In genomic region chr1:52424238-52424637, GRCh38 we compare ENCODE assay signal across 9 cellular contexts. TPM values are rescaled to one million over a fixed set of nuclear protein-coding genes. Genes with fewer than 3 reads are reported as not detected.
DNase-seq lines count a peak whose midpoint lies in the region; ATAC-seq and TF ChIP-seq lines count a peak whose summit lies in the region.
"Had no signal": no experiment of that assay in that cellular context is flagged by ENCODE, and none has a peak within 500 bp of the region (broad histone marks: within the 10 kb centered on the region; RNA-seq: fewer than 3 reads in every experiment).

No MANE protein-coding gene starts in this region.

- H2AFZ ChIP-seq in PC-3 (ENCODE audit: low read length), result no peak overlapping the region

- DNase-seq in activated CD4-positive, alpha-beta T cell treated with anti-CD3 and anti-CD28 coated beads for 36 hours, result peak; percentile 22
- DNase-seq in activated CD4-positive, alpha-beta T cell treated with anti-CD3 and anti-CD28 coated beads for 48 hours, result no peak
- DNase-seq in PC-3, result no peak
- peak; percentile 42 for DNase-seq in activated naive CD4-positive, alpha-beta T cell treated with anti-CD3 and anti-CD28 coated beads, Interleukin-2, amount 10 ng/mL, durations not matched to agents 7 days and 5 days
- no peak for DNase-seq in natural killer cell treated with Interleukin-12 subunit alpha and Interleukin-12 subunit beta and Interleukin-15 and Interleukin-18, amount 100 ng/mL, for 72 hours (ENCODE audit: low spot score)
- no peak for DNase-seq in body of pancreas
- no peak for DNase-seq in ovary
- DNase-seq: NCI-H226 had no signal

- H3F3A ChIP-seq in PC-3 (ENCODE audit: low read length, unreplicated experiment), result no peaks in the 10 kb centered on the region

- no peak overlapping the region for H3K4me2 ChIP-seq in PC-3 (ENCODE audit: low read length)

- TF ChIP-seq POLR2A in body of pancreas (IDR thresholded peaks at IDR 0.05) (no peak), ovary (IDR thresholded peaks at IDR 0.05) (no peak)

- H3K4me1 Mint-ChIP-seq in activated CD4-positive, alpha-beta T cell treated with anti-CD3 and anti-CD28 coated beads for 36 hours, result peaks cover 46% of the 10 kb centered on the region
- peaks cover 54% of the 10 kb centered on the region for H3K4me1 Mint-ChIP-seq in activated naive CD4-positive, alpha-beta T cell treated with anti-CD3 and anti-CD28 coated beads, Interleukin-2, amount 10 ng/mL, durations not matched to agents 7 days and 5 days
- peaks cover 21 to 26% of the 10 kb centered on the region in 2 donors for H3K4me1 Mint-ChIP-seq in natural killer cell treated with Interleukin-12 subunit alpha and Interleukin-12 subunit beta and Interleukin-15 and Interleukin-18, amount 100 ng/mL, for 72 hours (ENCODE audit: low read depth in 2 of 2)

- H3K27me3 ChIP-seq in PC-3 (ENCODE audit: low read length) (no peaks in the 10 kb centered on the region), body of pancreas (no peaks in the 10 kb centered on the region), ovary (no peaks in the 10 kb centered on the region)

- H3K9me3 ChIP-seq in PC-3 (ENCODE audit: low read length) (no peaks in the 10 kb centered on the region), body of pancreas (no peaks in the 10 kb centered on the region), ovary (no peaks in the 10 kb centered on the region)

- peaks cover 42% of the 10 kb centered on the region for H3K36me3 Mint-ChIP-seq in activated CD4-positive, alpha-beta T cell treated with anti-CD3 and anti-CD28 coated beads for 36 hours (ENCODE audit: low read depth)
- H3K36me3 Mint-ChIP-seq in activated naive CD4-positive, alpha-beta T cell treated with anti-CD3 and anti-CD28 coated beads, Interleukin-2, amount 10 ng/mL, durations not matched to agents 7 days and 5 days, result peaks cover 60% of the 10 kb centered on the region
- peaks cover 8% of the 10 kb centered on the region for H3K36me3 Mint-ChIP-seq in natural killer cell treated with Interleukin-12 subunit alpha and Interleukin-12 subunit beta and Interleukin-15 and Interleukin-18, amount 100 ng/mL, for 72 hours

- POLR2A ChIA-PET in activated CD4-positive, alpha-beta T cell treated with anti-CD3 and anti-CD28 coated beads for 36 hours (lab: Charles Lee), result interaction anchor here (0.6 to 1.2 kb wide), 3 partner anchors 20 to 180 kb away, joined by 3 read pairs; partner anchors contain the start of genes ORC1 and PRPF38A
- POLR2A ChIA-PET in PC-3 (lab: Charles Lee; ENCODE audit: unreplicated experiment), result no interaction called here

- H3K4me1 ChIP-seq in PC-3 (ENCODE audit: insufficient read depth, low read length), result peaks cover 14% of the 10 kb centered on the region; the same call in 1 of the 2 replicates
- H3K4me1 ChIP-seq in body of pancreas, result no peaks in the 10 kb centered on the region
- no peaks in the 10 kb centered on the region for H3K4me1 ChIP-seq in ovary (ENCODE audit: insufficient read depth)

- intact Hi-C loops in activated CD4-positive, alpha-beta T cell treated with anti-CD3 and anti-CD28 coated beads for 36 hours (cut with DNase I, micrococcal nuclease), result loop anchor here in 1 of 2 experiments (2.0 to 5.0 kb wide), 2 partner anchors 129 to 263 kb away; partner anchors contain the start of gene TUT4
- intact Hi-C loops in PC-3 (cut with micrococcal nuclease), result no loop called here
- intact Hi-C loops in body of pancreas (cut with DNase I), result no loop called here
- intact Hi-C loops in ovary (cut with DNase I), result no loop called here

- H3K9ac ChIP-seq in PC-3 (ENCODE audit: low read length), result no peak overlapping the region

- CTCF ChIA-PET in activated CD4-positive, alpha-beta T cell treated with anti-CD3 and anti-CD28 coated beads for 36 hours (lab: Charles Lee), result interaction anchor here (1.2 to 1.6 kb wide), 5 partner anchors 10 to 262 kb away, joined by 3 to 9 read pairs (median 6); partner anchors contain the start of genes ORC1 and PRPF38A
- CTCF ChIA-PET in PC-3 (lab: Charles Lee), result interaction anchor here (0.5 kb wide), 1 partner anchor 631 kb away, joined by 5 read pairs; no protein-coding TSS in a partner anchor
- CTCF ChIA-PET in activated naive CD4-positive, alpha-beta T cell treated with anti-CD3 and anti-CD28 coated beads, Interleukin-2, amount 10 ng/mL, durations not matched to agents 7 days and 5 days (lab: Charles Lee), result interaction anchor here (1.0 to 2.4 kb wide), 5 partner anchors 19 to 243 kb away, joined by 3 to 13 read pairs (median 4); partner anchors contain the start of genes ORC1 and PRPF38A

- H3K4me3 ChIP-seq in PC-3 (ENCODE audit: low read length), result no peak overlapping the region
- no peak overlapping the region for H3K4me3 ChIP-seq in body of pancreas
- no peak overlapping the region for H3K4me3 ChIP-seq in ovary

- no peak for TF ChIP-seq EP300 in ovary (IDR thresholded peaks at IDR 0.05)

- peak; percentile 89 for ATAC-seq in activated CD4-positive, alpha-beta T cell treated with anti-CD3 and anti-CD28 coated beads for 36 hours
- ATAC-seq in PC-3 (peak; percentile 22; the same call in 1 of the 2 replicates), GM19455 (IDR thresholded peaks at IDR 0.05; ENCODE audit: unreplicated experiment) (no peak), body of pancreas (no peak)
- ATAC-seq in natural killer cell treated with Interleukin-12 subunit alpha and Interleukin-12 subunit beta and Interleukin-15 and Interleukin-18, amount 100 ng/mL, for 72 hours, result peak; percentile 86 to 92

- no peaks in the 10 kb centered on the region for H3K27me3 Mint-ChIP-seq in activated CD4-positive, alpha-beta T cell treated with anti-CD3 and anti-CD28 coated beads for 36 hours
- no peaks in the 10 kb centered on the region for H3K27me3 Mint-ChIP-seq in activated naive CD4-positive, alpha-beta T cell treated with anti-CD3 and anti-CD28 coated beads, Interleukin-2, amount 10 ng/mL, durations not matched to agents 7 days and 5 days
- H3K27me3 Mint-ChIP-seq in natural killer cell treated with Interleukin-12 subunit alpha and Interleukin-12 subunit beta and Interleukin-15 and Interleukin-18, amount 100 ng/mL, for 72 hours, result no peaks in the 10 kb centered on the region

- no peaks in the 10 kb centered on the region for H3K9me3 Mint-ChIP-seq in activated CD4-positive, alpha-beta T cell treated with anti-CD3 and anti-CD28 coated beads for 36 hours (ENCODE audit: low read depth)
- peaks cover 3% of the 10 kb centered on the region for H3K9me3 Mint-ChIP-seq in activated naive CD4-positive, alpha-beta T cell treated with anti-CD3 and anti-CD28 coated beads, Interleukin-2, amount 10 ng/mL, durations not matched to agents 7 days and 5 days
- H3K9me3 Mint-ChIP-seq in natural killer cell treated with Interleukin-12 subunit alpha and Interleukin-12 subunit beta and Interleukin-15 and Interleukin-18, amount 100 ng/mL, for 72 hours, result no peaks in the 10 kb centered on the region

- H3K27ac ChIP-seq in PC-3 (ENCODE audit: low read length) (no peak overlapping the region), body of pancreas (no peak overlapping the region), ovary (no peak overlapping the region)

- H3K4me3 Mint-ChIP-seq in activated CD4-positive, alpha-beta T cell treated with anti-CD3 and anti-CD28 coated beads for 36 hours, result peak overlapping the region; percentile 47
- H3K4me3 Mint-ChIP-seq in activated naive CD4-positive, alpha-beta T cell treated with anti-CD3 and anti-CD28 coated beads, Interleukin-2, amount 10 ng/mL, durations not matched to agents 7 days and 5 days, result peak overlapping the region; percentile 39
- H3K4me3 Mint-ChIP-seq in natural killer cell treated with Interleukin-12 subunit alpha and Interleukin-12 subunit beta and Interleukin-15 and Interleukin-18, amount 100 ng/mL, for 72 hours, result peak overlapping the region; percentile 53

- TF ChIP-seq CTCF in PC-3 (conservative IDR thresholded peaks at IDR 0.05; ENCODE audit: low read depth, low read length) (no peak), body of pancreas (IDR thresholded peaks at IDR 0.05) (no peak), ovary (IDR thresholded peaks at IDR 0.05) (no peak)

- H3K36me3 ChIP-seq in PC-3 (ENCODE audit: low read depth, low read length) (peaks cover 34% of the 10 kb centered on the region; the same call in 1 of the 2 replicates), body of pancreas (replicated peaks in 1 of 2; ENCODE audit: insufficient read depth in 1 of 2, low read depth in 2 of 2) (peaks cover 0 to 3% of the 10 kb centered on the region in 2 donors), ovary (no peaks in the 10 kb centered on the region)

- no peaks in the 10 kb centered on the region for H3K9me2 ChIP-seq in PC-3 (replicated peaks; ENCODE audit: low read length)

- no peaks in the 10 kb centered on the region for H4K20me1 ChIP-seq in PC-3 (ENCODE audit: low read length)

- peak overlapping the region; percentile 73 for H3K27ac Mint-ChIP-seq in activated CD4-positive, alpha-beta T cell treated with anti-CD3 and anti-CD28 coated beads for 36 hours
- H3K27ac Mint-ChIP-seq in activated naive CD4-positive, alpha-beta T cell treated with anti-CD3 and anti-CD28 coated beads, Interleukin-2, amount 10 ng/mL, durations not matched to agents 7 days and 5 days, result peak overlapping the region; percentile 99
- peak overlapping the region; percentile 79 to 93 for H3K27ac Mint-ChIP-seq in natural killer cell treated with Interleukin-12 subunit alpha and Interleukin-12 subunit beta and Interleukin-15 and Interleukin-18, amount 100 ng/mL, for 72 hours

- no TSS peak for BruUV-seq in PC-3 (replicated peaks; lab: Mats Ljungman, UMichigan)

- no peaks in the 10 kb centered on the region for H3K79me2 ChIP-seq in PC-3 (ENCODE audit: low read length)

RNA-seq across cellular contexts. Expression of gene PRPF38A, which starts 19.8 kb away (rescaled TPM):
- 100 to 1,000 TPM in 1 of 2 experiments, 10 to 100 TPM in 1; 88.9 to 103 TPM for total RNA-seq in activated CD4-positive, alpha-beta T cell treated with anti-CD3 and anti-CD28 coated beads for 36 hours
- 14.5 and 15.2 TPM in 2 replicates for total RNA-seq in PC-3 (2014; rRNA removed)
- total RNA-seq in natural killer cell treated with Interleukin-12 subunit alpha and Interleukin-12 subunit beta and Interleukin-15 and Interleukin-18, amount 100 ng/mL, for 72 hours, result 100 to 1,000 TPM in 1 of 2 donors, 10 to 100 TPM in 1; 94.7 to 105 TPM
- total RNA-seq in body of pancreas, result 1 to 10 TPM; 6.7 to 8.9 TPM
- 10 to 100 TPM; 17.7 to 66.0 (median 51.2) TPM for total RNA-seq in ovary
- polyA plus RNA-seq in ovary, result 10 to 100 TPM; 21.6 to 34.4 TPM

RNA-seq across cellular contexts. Expression of gene ORC1, which starts 20.0 kb away (rescaled TPM):
- 10 to 100 TPM; 51.0 to 57.9 TPM for total RNA-seq in activated CD4-positive, alpha-beta T cell treated with anti-CD3 and anti-CD28 coated beads for 36 hours
- 23.7 and 28.9 TPM in 2 replicates for total RNA-seq in PC-3 (2014; rRNA removed)
- total RNA-seq in natural killer cell treated with Interleukin-12 subunit alpha and Interleukin-12 subunit beta and Interleukin-15 and Interleukin-18, amount 100 ng/mL, for 72 hours, result 10 to 100 TPM; 20.7 to 56.4 TPM
- total RNA-seq in body of pancreas, result under 1 TPM in 1 of 2 donors, not detected in 1; 0.52 TPM
- under 1 TPM; 0.23 to 0.84 (median 0.37) TPM for total RNA-seq in ovary
- polyA plus RNA-seq in ovary, result under 1 TPM; 0.43 to 0.51 TPM

RNA-seq across cellular contexts. Expression of gene CC2D1B, which starts 58.2 kb away (rescaled TPM):
- 10 to 100 TPM; 22.6 to 25.3 TPM for total RNA-seq in activated CD4-positive, alpha-beta T cell treated with anti-CD3 and anti-CD28 coated beads for 36 hours
- 26.0 and 26.8 TPM in 2 replicates for total RNA-seq in PC-3 (2014; rRNA removed)
- total RNA-seq in natural killer cell treated with Interleukin-12 subunit alpha and Interleukin-12 subunit beta and Interleukin-15 and Interleukin-18, amount 100 ng/mL, for 72 hours, result 10 to 100 TPM; 53.9 to 59.3 TPM
- 10 to 100 TPM; 23.6 to 48.5 TPM for total RNA-seq in body of pancreas
- total RNA-seq in ovary, result 10 to 100 TPM; 21.6 to 38.9 (median 27.1) TPM
- polyA plus RNA-seq in ovary, result 10 to 100 TPM; 15.5 to 21.1 TPM

Comparison
In these comparisons a context has a peak if more than half of its experiments do, and no peak if none do; other contexts are left out.
1. DNase-seq: peak in activated CD4-positive, alpha-beta T cell treated with anti-CD3 and anti-CD28 coated beads for 36 hours (single experiment) and activated naive CD4-positive, alpha-beta T cell treated with anti-CD3 and anti-CD28 coated beads, Interleukin-2, amount 10 ng/mL, durations not matched to agents 7 days and 5 days (single experiment); none in activated CD4-positive, alpha-beta T cell treated with anti-CD3 and anti-CD28 coated beads for 48 hours (single experiment), PC-3 (single experiment), natural killer cell treated with Interleukin-12 subunit alpha and Interleukin-12 subunit beta and Interleukin-15 and Interleukin-18, amount 100 ng/mL, for 72 hours (single experiment), body of pancreas (0 of 4) and ovary (0 of 5).
2. ATAC-seq: peak in activated CD4-positive, alpha-beta T cell treated with anti-CD3 and anti-CD28 coated beads for 36 hours (single experiment), PC-3 (single experiment) and natural killer cell treated with Interleukin-12 subunit alpha and Interleukin-12 subunit beta and Interleukin-15 and Interleukin-18, amount 100 ng/mL, for 72 hours (2 of 2); none in GM19455 (single experiment) and body of pancreas (single experiment).
3. RNA of gene ORC1, which starts 20.0 kb away (total RNA-seq): 51.0 to 57.9 TPM in activated CD4-positive, alpha-beta T cell treated with anti-CD3 and anti-CD28 coated beads for 36 hours, 20.7 to 56.4 TPM in natural killer cell treated with Interleukin-12 subunit alpha and Interleukin-12 subunit beta and Interleukin-15 and Interleukin-18, amount 100 ng/mL, for 72 hours and 23.7 to 28.9 TPM in PC-3; 0.52 TPM in body of pancreas and 0.23 to 0.84 TPM in ovary; every median in the first group is over 10 times any median in the second.
4. Peak in every context shown above with its lines, with median percentiles within 50 percentile points of each other: H3K27ac Mint-ChIP-seq and H3K4me3 Mint-ChIP-seq.